In genomic region chr10:1119501-1119900, GRCh38 we compare ENCODE assay signal across 11 cellular contexts.
"Had no signal": no experiment of that assay in that cellular context is flagged by ENCODE, and none has a peak within 500 bp of the region (broad histone marks: within the 10 kb centered on the region; RNA-seq: fewer than 3 reads in every experiment).

No MANE protein-coding gene starts in this region.

- ATAC-seq: activated CD4-positive, CD25-positive, alpha-beta regulatory T cell treated with anti-CD3 and anti-CD28 coated beads, Interleukin-2, amount 50 U/mL, for 24 hours; gastrocnemius medialis had no signal

- H3K4me1 ChIP-seq: breast epithelium, tibial nerve had no signal

- H3K27me3 ChIP-seq: breast epithelium, gastrocnemius medialis, tibial nerve had no signal

- H3K27ac ChIP-seq: breast epithelium, parathyroid adenoma, tibial nerve had no signal

- H3K27me3 Mint-ChIP-seq: activated naive CD8-positive, alpha-beta T cell treated with anti-CD3 and anti-CD28 coated beads for 36 hours had no signal

- H3K9me3 ChIP-seq: breast epithelium, gastrocnemius medialis, tibial nerve had no signal

- H3K4me3 ChIP-seq: breast epithelium, gastrocnemius medialis, tibial nerve had no signal

- H3K36me3 ChIP-seq: breast epithelium had no signal

- DNase-seq: activated CD4-positive, alpha-beta T cell treated with anti-CD3 and anti-CD28 coated beads, Interleukin-2, amount 50 U/mL, for 4 hours; activated naive CD8-positive, alpha-beta T cell treated with anti-CD3 and anti-CD28 coated beads for 36 hours; aorta; gastrocnemius medialis; mesendoderm; SHP77 treated with DMSO at 0.1 percent for 48 hours had no signal

- H3K9me3 Mint-ChIP-seq: activated T-helper 2 cell treated with anti-CD3 and anti-CD28 coated beads, Interferon-gamma antibody, Interleukin-2, Interleukin-4, amounts not matched to agents 10 μg/mL and 5 μg/mL and 100 μg/mL, durations not matched to agents 14 hours and 24 hours and 36 hours had no signal

- H3K4me3 Mint-ChIP-seq: activated naive CD8-positive, alpha-beta T cell treated with anti-CD3 and anti-CD28 coated beads for 36 hours had no signal

- H3K27ac Mint-ChIP-seq: activated naive CD8-positive, alpha-beta T cell treated with anti-CD3 and anti-CD28 coated beads for 36 hours; activated T-helper 2 cell treated with anti-CD3 and anti-CD28 coated beads, Interferon-gamma antibody, Interleukin-2, Interleukin-4, amounts not matched to agents 10 μg/mL and 5 μg/mL and 100 μg/mL, durations not matched to agents 14 hours and 24 hours and 36 hours had no signal
